8 cellular contexts compared by ENCODE assay signal in the genomic region with DNA sequence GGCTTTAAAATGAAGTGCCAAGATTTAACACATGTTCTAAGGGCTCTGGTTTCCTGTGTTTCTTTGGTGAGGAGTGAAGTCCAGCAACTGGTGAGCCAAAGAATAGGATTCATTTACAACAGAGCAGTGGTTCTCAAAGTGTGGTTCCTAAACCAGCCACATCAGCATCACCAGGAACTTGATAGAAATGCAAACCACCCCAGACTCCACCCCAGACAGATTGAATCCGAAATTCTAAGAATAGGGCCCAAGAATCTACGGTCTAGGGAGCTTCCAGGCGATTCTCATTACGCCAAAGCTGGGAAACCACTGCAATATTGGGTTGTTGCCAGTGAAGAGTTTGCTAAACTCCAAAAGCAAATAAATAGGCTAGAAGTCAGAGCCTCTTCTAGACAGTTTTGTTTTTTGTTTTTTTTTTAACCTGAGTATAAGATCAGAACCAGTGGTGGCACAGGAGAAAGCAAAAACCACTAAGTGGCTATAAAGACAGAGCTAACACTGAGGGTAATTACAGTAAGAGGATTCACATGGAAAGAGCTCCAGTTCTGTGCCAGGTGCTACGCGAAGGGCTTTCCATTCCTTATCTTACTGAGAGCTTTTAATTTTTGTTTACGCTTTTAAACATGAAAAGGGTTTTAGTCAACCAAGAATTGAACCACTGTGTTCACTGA. TPM values are rescaled to one million over a fixed set of nuclear protein-coding genes. Genes with fewer than 3 reads are reported as not detected.
DNase-seq lines count a peak whose midpoint lies in the region; ATAC-seq lines count a peak whose summit lies in the region.

No MANE protein-coding gene starts in this region.

- WGBS in right cardiac atrium, result 32% methylated on average over 7 of the region's 7 CpGs

- H3K4me3 ChIP-seq in adipocyte (ENCODE audit: low read length) (peak overlapping the region; percentile 65), right cardiac atrium (ENCODE audit: low read length) (peak overlapping the region; percentile 9)

- H3K27ac ChIP-seq in right cardiac atrium (ENCODE audit: low read length), result peak overlapping the region; percentile 88

- H3K4me1 Mint-ChIP-seq in T-helper 17 cell, result no peaks in the 10 kb centered on the region

- H3K9me3 ChIP-seq in adipocyte (ENCODE audit: control insufficient read depth, low read length), result no peaks in the 10 kb centered on the region
- H3K9me3 ChIP-seq in right cardiac atrium (ENCODE audit: control insufficient read depth, low read length), result no peaks in the 10 kb centered on the region
- H3K9me3 ChIP-seq in T-helper 17 cell (ENCODE audit: control insufficient read depth, low read length, poor library complexity, severe bottlenecking), result no peaks in the 10 kb centered on the region

- intact Hi-C loops in right cardiac atrium (cut with DNase I), result loop anchor here in 1 of 4 donors (2.0 kb wide), 1 partner anchor 44 kb away; no protein-coding TSS in a partner anchor

- no peak overlapping the region for H3K27ac Mint-ChIP-seq in T-helper 17 cell

- peaks cover 67% of the 10 kb centered on the region for H3K27me3 Mint-ChIP-seq in T-helper 17 cell

- DNase-seq in HCEC 1CT (peak; percentile 49), adipocyte (ENCODE audit: low read depth) (no peak), right cardiac atrium (peak in 2 of 3 donors; percentile 28 to 55), stromal cell of bone marrow (ENCODE audit: low read depth) (peak; percentile 63), T-helper 17 cell (no peak)

- H3K36me3 ChIP-seq in adipocyte (ENCODE audit: control insufficient read depth, insufficient read depth, low read length, severe bottlenecking), result no peaks in the 10 kb centered on the region

- H3K4me1 ChIP-seq in adipocyte (ENCODE audit: control insufficient read depth, insufficient read depth, low read length) (peaks cover 70% of the 10 kb centered on the region), right cardiac atrium (ENCODE audit: control insufficient read depth, insufficient read depth, low read length) (peaks cover 7% of the 10 kb centered on the region)

- H3K9ac ChIP-seq in adipocyte (ENCODE audit: low read length), result peak overlapping the region; percentile 88

- peaks cover 3% of the 10 kb centered on the region for H3K36me3 Mint-ChIP-seq in T-helper 17 cell (ENCODE audit: low read depth)

- no peak overlapping the region for H3K4me3 Mint-ChIP-seq in T-helper 17 cell

- ATAC-seq in right cardiac atrium (peak; percentile 69 to 79), HG03521 (IDR thresholded peaks at IDR 0.05; ENCODE audit: unreplicated experiment) (no peak), HG02884 (IDR thresholded peaks at IDR 0.05; ENCODE audit: unreplicated experiment) (no peak), GM21723 (IDR thresholded peaks at IDR 0.05; ENCODE audit: unreplicated experiment) (no peak), T-helper 17 cell (no peak)

- no peaks in the 10 kb centered on the region for H3K27me3 ChIP-seq in adipocyte (replicated peaks; ENCODE audit: control insufficient read depth, insufficient read depth, low read length)
- H3K27me3 ChIP-seq in right cardiac atrium (ENCODE audit: control insufficient read depth, insufficient read depth), result no peaks in the 10 kb centered on the region

RNA-seq across cellular contexts. Expression of a gene that starts 42.5 kb away (rescaled TPM):
- total RNA-seq in right cardiac atrium, result 10 to 100 TPM; 26.2 to 87.7 (median 66.4) TPM
- 41.0 TPM for polyA plus RNA-seq in right cardiac atrium
- not detected for total RNA-seq in T-helper 17 cell

RNA-seq across cellular contexts. Expression of a gene that starts 51.9 kb away (rescaled TPM):
- total RNA-seq in right cardiac atrium (1 to 10 TPM in 3 of 4 donors, under 1 TPM in 1; 0.62 to 1.6 (median 1.3) TPM), T-helper 17 cell (not detected)
- 2.0 TPM for polyA plus RNA-seq in right cardiac atrium

Comparison
In these comparisons a context has a peak if more than half of its experiments do, and no peak if none do; other contexts are left out.
1. DNase-seq: peak in HCEC 1CT (single experiment), right cardiac atrium (2 of 3) and stromal cell of bone marrow (single experiment); none in adipocyte (single experiment) and T-helper 17 cell (0 of 3).
2. ATAC-seq: peak in right cardiac atrium (2 of 2); none in HG03521 (single experiment), HG02884 (single experiment), GM21723 (single experiment) and T-helper 17 cell (single experiment).
3. RNA of a gene that starts 42.5 kb away (total RNA-seq): 26.2 to 87.7 TPM in right cardiac atrium; not detected in T-helper 17 cell; every median in the first group is over 10 times any median in the second.